In genomic region chr3:100653731-100654309, GRCh38 we compare ENCODE assay signal across 34 cellular contexts. TPM values are rescaled to one million over a fixed set of nuclear protein-coding genes. Genes with fewer than 3 reads are reported as not detected.
"Had no signal": no experiment of that assay in that cellular context is flagged by ENCODE, and none has a peak within 500 bp of the region (broad histone marks: within the 10 kb centered on the region; RNA-seq: fewer than 3 reads in every experiment).

No MANE protein-coding gene starts in this region.

- H3K27me3 Mint-ChIP-seq: activated CD4-positive, alpha-beta memory T cell treated with anti-CD3 and anti-CD28 coated beads, Interleukin-2, amount 10 ng/mL, durations not matched to agents 7 days and 5 days; activated CD4-positive, alpha-beta T cell treated with anti-CD3 and anti-CD28 coated beads, Interleukin-2, amount 10 ng/mL, durations not matched to agents 7 days and 5 days; activated T-cell treated with anti-CD3 and anti-CD28 coated beads, Interleukin-2, amount 50 U/mL, for 24 hours; stimulated activated naive CD8-positive, alpha-beta T cell treated with anti-CD3 and anti-CD28 coated beads, Interleukin-15, amount 100 ng/mL, for 72 hours had no signal

- H3K4me3 ChIP-seq: coronary artery, dorsolateral prefrontal cortex, heart left ventricle, skin epidermis, thyroid gland, upper lobe of left lung, vagina had no signal

- FAIRE-seq: astrocyte had no signal

- ATAC-seq: esophagus mucosa; heart left ventricle; naive thymus-derived CD8-positive, alpha-beta T cell; sciatic nerve; stimulated activated naive CD8-positive, alpha-beta T cell treated with anti-CD3 and anti-CD28 coated beads, Interleukin-15, amount 100 ng/mL, for 72 hours had no signal

- H3K36me3 Mint-ChIP-seq: naive thymus-derived CD8-positive, alpha-beta T cell had no signal

- H3K27me3 ChIP-seq: brain microvascular endothelial cell, heart left ventricle, thyroid gland, upper lobe of left lung, vagina had no signal

- H3K27ac ChIP-seq: brain microvascular endothelial cell, coronary artery, dorsolateral prefrontal cortex, heart left ventricle, skin epidermis, thyroid gland, upper lobe of left lung, vagina, WERI-Rb-1 had no signal

- DNase-seq: activated CD4-positive, alpha-beta memory T cell treated with anti-CD3 and anti-CD28 coated beads, Interleukin-2, amount 10 ng/mL, durations not matched to agents 7 days and 5 days; activated CD4-positive, alpha-beta T cell treated with anti-CD3 and anti-CD28 coated beads for 1 hour; activated CD4-positive, alpha-beta T cell treated with anti-CD3 and anti-CD28 coated beads, Interleukin-2, amount 10 ng/mL, durations not matched to agents 7 days and 5 days; activated CD8-positive, alpha-beta memory T cell treated with anti-CD3 and anti-CD28 coated beads, Interleukin-2, amount 50 U/mL, for 48 hours; activated gamma-delta T cell; activated naive CD4-positive, alpha-beta T cell treated with anti-CD3 and anti-CD28 coated beads, Interleukin-2, amount 50 U/mL, for 16 hours; activated T-cell treated with anti-CD3 and anti-CD28 coated beads, Interleukin-2, amount 50 U/mL, for 24 hours; amniotic stem cell; brain microvascular endothelial cell; dorsolateral prefrontal cortex; foreskin fibroblast; heart left ventricle; hypothalamus; midbrain; naive thymus-derived CD8-positive, alpha-beta T cell; stimulated activated CD4-positive, alpha-beta T cell treated with anti-CD3 and anti-CD28 coated beads, Interleukin-12 subunit alpha, Interleukin-12 subunit beta, amount 100 ng/mL, for 4 hours; stimulated activated CD4-positive, alpha-beta T cell treated with anti-CD3 and anti-CD28 coated beads, Interleukin-4, amount 100 ng/mL, for 1 hour; stimulated activated naive CD8-positive, alpha-beta T cell treated with anti-CD3 and anti-CD28 coated beads, Interleukin-15, amount 100 ng/mL, for 72 hours; T-helper 9 cell; thyroid gland; upper lobe of left lung; WERI-Rb-1 had no signal

- H3K4me3 Mint-ChIP-seq: activated CD4-positive, alpha-beta memory T cell treated with anti-CD3 and anti-CD28 coated beads, Interleukin-2, amount 10 ng/mL, durations not matched to agents 7 days and 5 days; activated CD4-positive, alpha-beta T cell treated with anti-CD3 and anti-CD28 coated beads, Interleukin-2, amount 10 ng/mL, durations not matched to agents 7 days and 5 days; activated T-cell treated with anti-CD3 and anti-CD28 coated beads, Interleukin-2, amount 50 U/mL, for 24 hours; naive thymus-derived CD8-positive, alpha-beta T cell; neural crest cell; stimulated activated naive CD8-positive, alpha-beta T cell treated with anti-CD3 and anti-CD28 coated beads, Interleukin-15, amount 100 ng/mL, for 72 hours; T-helper 1 cell treated with Interleukin-12 subunit alpha and Interleukin-12 subunit beta and Interleukin-4 antibody, amounts not matched to agents 30 μg/mL and 1 μg/mL, for 36 hours had no signal

- H3K27ac Mint-ChIP-seq: activated CD4-positive, alpha-beta memory T cell treated with anti-CD3 and anti-CD28 coated beads, Interleukin-2, amount 10 ng/mL, durations not matched to agents 7 days and 5 days; activated CD4-positive, alpha-beta T cell treated with anti-CD3 and anti-CD28 coated beads, Interleukin-2, amount 10 ng/mL, durations not matched to agents 7 days and 5 days; activated T-cell treated with anti-CD3 and anti-CD28 coated beads, Interleukin-2, amount 50 U/mL, for 24 hours; naive thymus-derived CD8-positive, alpha-beta T cell; stimulated activated naive CD8-positive, alpha-beta T cell treated with anti-CD3 and anti-CD28 coated beads, Interleukin-15, amount 100 ng/mL, for 72 hours; T-helper 1 cell treated with Interleukin-12 subunit alpha and Interleukin-12 subunit beta and Interleukin-4 antibody, amounts not matched to agents 30 μg/mL and 1 μg/mL, for 36 hours had no signal

- H3K9me3 ChIP-seq: heart left ventricle, thyroid gland, upper lobe of left lung, vagina had no signal

- H3K9me3 Mint-ChIP-seq: activated CD4-positive, alpha-beta memory T cell treated with anti-CD3 and anti-CD28 coated beads, Interleukin-2, amount 10 ng/mL, durations not matched to agents 7 days and 5 days; activated T-cell treated with anti-CD3 and anti-CD28 coated beads, Interleukin-2, amount 50 U/mL, for 24 hours; naive thymus-derived CD8-positive, alpha-beta T cell; neural crest cell; stimulated activated naive CD8-positive, alpha-beta T cell treated with anti-CD3 and anti-CD28 coated beads, Interleukin-15, amount 100 ng/mL, for 72 hours; T-helper 1 cell treated with Interleukin-12 subunit alpha and Interleukin-12 subunit beta and Interleukin-4 antibody, amounts not matched to agents 30 μg/mL and 1 μg/mL, for 36 hours had no signal

- H3K4me1 ChIP-seq: thyroid gland, vagina had no signal

- H3K36me3 ChIP-seq: brain microvascular endothelial cell, heart left ventricle, thyroid gland, upper lobe of left lung, vagina, WERI-Rb-1 had no signal

RNA-seq across cellular contexts. Expression of gene ADGRG7, which starts 44.4 kb away (rescaled TPM):
- total RNA-seq: activated CD4-positive, alpha-beta memory T cell treated with anti-CD3 and anti-CD28 coated beads, Interleukin-2, amount 10 ng/mL, durations not matched to agents 7 days and 5 days; activated CD4-positive, alpha-beta T cell treated with anti-CD3 and anti-CD28 coated beads, Interleukin-2, amount 10 ng/mL, durations not matched to agents 7 days and 5 days; astrocyte; cerebellum; esophagus mucosa; kidney epithelial cell; lower leg skin; naive thymus-derived CD8-positive, alpha-beta T cell; neural crest cell; osteoblast; sciatic nerve; thyroid gland; upper lobe of left lung; vagina had no signal
- polyA plus RNA-seq: heart left ventricle; naive thymus-derived CD8-positive, alpha-beta T cell had no signal
